In genomic region chr9:131500377-131500776, GRCh38 we compare ENCODE assay signal across 10 cellular contexts. TPM values are rescaled to one million over a fixed set of nuclear protein-coding genes. Genes with fewer than 3 reads are reported as not detected.
DNase-seq lines count a peak whose midpoint lies in the region; ATAC-seq and TF ChIP-seq lines count a peak whose summit lies in the region.
"Had no signal": no experiment of that assay in that cellular context is flagged by ENCODE, and none has a peak within 500 bp of the region (broad histone marks: within the 10 kb centered on the region; RNA-seq: fewer than 3 reads in every experiment).

No MANE protein-coding gene starts in this region.

- H3K9me3 ChIP-seq in GM23248 (ENCODE audit: low read depth) = no peaks in the 10 kb centered on the region
- no peaks in the 10 kb centered on the region for H3K9me3 ChIP-seq in heart left ventricle

- no peak overlapping the region for H3K4me3 ChIP-seq in GM23248
- no peak overlapping the region for H3K4me3 ChIP-seq in heart left ventricle

- H3K36me3 ChIP-seq in GM23248 (ENCODE audit: low read depth) = peaks cover 35% of the 10 kb centered on the region
- peaks cover 3 to 54% (median 47%) of the 10 kb centered on the region in 9 donors for H3K36me3 ChIP-seq in heart left ventricle

- TF ChIP-seq POLR2A in heart left ventricle (IDR thresholded peaks at IDR 0.05) = no peak

- H3K27me3 Mint-ChIP-seq in activated CD4-positive, alpha-beta T cell treated with anti-CD3 and anti-CD28 coated beads, Interleukin-2, amount 10 ng/mL, durations not matched to agents 24 days and 14 days = no peaks in the 10 kb centered on the region
- peaks cover 11% of the 10 kb centered on the region for H3K27me3 Mint-ChIP-seq in brain

- peaks cover 38% of the 10 kb centered on the region for H3K36me3 Mint-ChIP-seq in activated CD4-positive, alpha-beta T cell treated with anti-CD3 and anti-CD28 coated beads, Interleukin-2, amount 10 ng/mL, durations not matched to agents 24 days and 14 days (ENCODE audit: low read depth)
- peaks cover 31% of the 10 kb centered on the region for H3K36me3 Mint-ChIP-seq in brain

- H3K4me2 ChIP-seq in GM23248 (ENCODE audit: unreplicated experiment) = no peak overlapping the region

- DNase-seq in GM23248 = no peak
- DNase-seq in activated CD4-positive, alpha-beta T cell treated with anti-CD3 and anti-CD28 coated beads, Interleukin-2, amount 10 ng/mL, durations not matched to agents 24 days and 14 days = peak; percentile 91
- peak; percentile 67 to 69 for DNase-seq in stimulated activated CD4-positive, alpha-beta T cell treated with anti-CD3 and anti-CD28 coated beads, Interleukin-2, amount 100 ng/mL, for 24 hours
- no peak for DNase-seq in NCI-H748 (lab: John Stamatoyannopoulos, UW; ENCODE audit: unreplicated experiment)
- no peak for DNase-seq in heart left ventricle
- no peak for DNase-seq in D341Med (ENCODE audit: low spot score)
- no peak for DNase-seq in NCI-H226

- 0 out of 2 replicates have a peak overlapping the region, but pooled peaks have one; percentile 22 for H3K27ac ChIP-seq in GM23248
- H3K27ac ChIP-seq in heart left ventricle = peak overlapping the region in 1 of 12 donors; percentile 64

- WGBS in GM23248 (ENCODE audit: low coverage in 1 of 2, low lambda C conversion rate in 2 of 2, missing lambda C conversion rate in 2 of 2), 2 experiments = 75 to 77% methylated on average over 12 of the region's 12 CpGs
- 78 to 82% (median 78%) methylated on average over 12 of the region's 12 CpGs for WGBS in heart left ventricle, 4 donors

- H3K9me3 Mint-ChIP-seq in activated CD4-positive, alpha-beta T cell treated with anti-CD3 and anti-CD28 coated beads, Interleukin-2, amount 10 ng/mL, durations not matched to agents 24 days and 14 days = no peaks in the 10 kb centered on the region
- peaks cover 0 to 7% (median 0%) of the 10 kb centered on the region in 5 experiments for H3K9me3 Mint-ChIP-seq in brain

- no peaks in the 10 kb centered on the region for H3K27me3 ChIP-seq in GM23248 (replicated peaks; ENCODE audit: insufficient read depth)
- no peaks in the 10 kb centered on the region for H3K27me3 ChIP-seq in heart left ventricle

- H3F3A ChIP-seq in GM23248 (ENCODE audit: insufficient read depth) = peaks cover 39% of the 10 kb centered on the region

- H3K4me1 ChIP-seq in GM23248 (ENCODE audit: insufficient read depth) = peaks cover 9% of the 10 kb centered on the region; the same call in 1 of the 2 replicates
- H3K4me1 ChIP-seq in heart left ventricle = peaks cover 0 to 25% (median 17%) of the 10 kb centered on the region in 12 donors

- no peak for ATAC-seq in heart left ventricle

- peak overlapping the region; percentile 82 for H3K4me3 Mint-ChIP-seq in activated CD4-positive, alpha-beta T cell treated with anti-CD3 and anti-CD28 coated beads, Interleukin-2, amount 10 ng/mL, durations not matched to agents 24 days and 14 days
- peak overlapping the region in 2 of 5 experiments; percentile 50 to 82 for H3K4me3 Mint-ChIP-seq in brain

- peaks cover 42% of the 10 kb centered on the region for H3K4me1 Mint-ChIP-seq in activated CD4-positive, alpha-beta T cell treated with anti-CD3 and anti-CD28 coated beads, Interleukin-2, amount 10 ng/mL, durations not matched to agents 24 days and 14 days
- peaks cover 28% of the 10 kb centered on the region for H3K4me1 Mint-ChIP-seq in brain

- peak overlapping the region; percentile 93 for H3K27ac Mint-ChIP-seq in activated CD4-positive, alpha-beta T cell treated with anti-CD3 and anti-CD28 coated beads, Interleukin-2, amount 10 ng/mL, durations not matched to agents 24 days and 14 days
- peak overlapping the region; percentile 38 to 94 (median 65) for H3K27ac Mint-ChIP-seq in brain

- intact Hi-C loops in activated CD4-positive, alpha-beta T cell treated with anti-CD3 and anti-CD28 coated beads, Interleukin-2, amount 10 ng/mL, durations not matched to agents 24 days and 14 days (cut with micrococcal nuclease) = loop anchor here (2.0 to 10.0 kb wide), 8 partner anchors 77 to 744 kb away; partner anchors contain the start of gene PRRC2B
- intact Hi-C loops in heart left ventricle (cut with DNase I) = loop anchor here in 2 of 10 donors (10.0 kb wide), 1 partner anchor 244 kb away; the partner anchor contains the start of gene RAPGEF1 (in 2 of the 2)

- no peak for TF ChIP-seq CTCF in brain (conservative IDR thresholded peaks at IDR 0.05)
- TF ChIP-seq CTCF in heart left ventricle (IDR thresholded peaks at IDR 0.05) = no peak

- H3K79me2 ChIP-seq in GM23248 (ENCODE audit: insufficient read depth) = peaks cover 18% of the 10 kb centered on the region; the same call in 1 of the 2 replicates

- H4K20me1 ChIP-seq in GM23248 (ENCODE audit: insufficient read depth) = no peaks in the 10 kb centered on the region

- in situ Hi-C loops in GM23248 (cut with MboI) = no loop called here

- no peak overlapping the region for H2AFZ ChIP-seq in GM23248

- H3K9me2 ChIP-seq in GM23248 (ENCODE audit: insufficient read depth) = no peaks in the 10 kb centered on the region

- H3K9ac ChIP-seq in GM23248 = no peak overlapping the region

RNA-seq across cellular contexts. Expression of gene POMT1, which starts 2.3 kb away (rescaled TPM):
- total RNA-seq in GM23248 (2014; rRNA removed; shearing (Covaris generic)) = 32.9 and 46.0 TPM in 2 replicates
- polyA plus RNA-seq in GM23248 (2016; fragmentation: Nextera tagmentation; extraction: Ambion mirVana) (28.4 and 29.4 TPM in 2 replicates), brain (ENCODE audit: insufficient read depth, low read depth, low replicate concordance) (32.7 TPM), heart left ventricle (10 to 100 TPM; 18.4 to 20.3 TPM)
- 32.8 and 34.6 TPM in 2 replicates for total RNA-seq in activated CD4-positive, alpha-beta T cell treated with anti-CD3 and anti-CD28 coated beads, Interleukin-2, amount 10 ng/mL, durations not matched to agents 24 days and 14 days
- total RNA-seq in heart left ventricle = 10 to 100 TPM; 15.3 to 28.8 (median 20.3) TPM

RNA-seq across cellular contexts. Expression of gene UCK1, which starts 30.7 kb away (rescaled TPM):
- total RNA-seq in GM23248 (2014; rRNA removed; shearing (Covaris generic)) = 22.0 and 31.3 TPM in 2 replicates
- polyA plus RNA-seq in GM23248 (2016; fragmentation: Nextera tagmentation; extraction: Ambion mirVana) (22.6 and 24.7 TPM in 2 replicates), brain (ENCODE audit: insufficient read depth, low read depth, low replicate concordance) (81.1 TPM), heart left ventricle (10 to 100 TPM; 22.5 to 36.5 TPM)
- 25.2 and 27.9 TPM in 2 replicates for total RNA-seq in activated CD4-positive, alpha-beta T cell treated with anti-CD3 and anti-CD28 coated beads, Interleukin-2, amount 10 ng/mL, durations not matched to agents 24 days and 14 days
- 10 to 100 TPM; 16.4 to 45.1 (median 24.9) TPM for total RNA-seq in heart left ventricle

RNA-seq across cellular contexts. Expression of gene PRRT1B, which starts 44.9 kb away (rescaled TPM):
- total RNA-seq in GM23248 (2014; rRNA removed; shearing (Covaris generic)) = not detected in 2 replicates
- not detected in 2 replicates for polyA plus RNA-seq in GM23248 (2016; fragmentation: Nextera tagmentation; extraction: Ambion mirVana)
- not detected in 2 replicates for total RNA-seq in activated CD4-positive, alpha-beta T cell treated with anti-CD3 and anti-CD28 coated beads, Interleukin-2, amount 10 ng/mL, durations not matched to agents 24 days and 14 days
- 0.34 TPM for polyA plus RNA-seq in brain (ENCODE audit: insufficient read depth, low read depth, low replicate concordance)
- not detected for total RNA-seq in heart left ventricle
- polyA plus RNA-seq in heart left ventricle = not detected
- total RNA-seq: fibroblast of villous mesenchyme; T-helper 2 cell treated with Interferon-gamma antibody and Interleukin-4, amounts not matched to agents 100 ng/mL and 5 ng/mL, for 36 hours had no signal

Comparison
In these comparisons a context has a peak if more than half of its experiments do, and no peak if none do; other contexts are left out.
1. DNase-seq: peak in activated CD4-positive, alpha-beta T cell treated with anti-CD3 and anti-CD28 coated beads, Interleukin-2, amount 10 ng/mL, durations not matched to agents 24 days and 14 days (single experiment) and stimulated activated CD4-positive, alpha-beta T cell treated with anti-CD3 and anti-CD28 coated beads, Interleukin-2, amount 100 ng/mL, for 24 hours (2 of 2); none in GM23248 (single experiment), NCI-H748 (single experiment), heart left ventricle (0 of 5), D341Med (single experiment) and NCI-H226 (single experiment).